Comparison of ENCODE assay signal across 1 cellular context in the genomic region with DNA sequence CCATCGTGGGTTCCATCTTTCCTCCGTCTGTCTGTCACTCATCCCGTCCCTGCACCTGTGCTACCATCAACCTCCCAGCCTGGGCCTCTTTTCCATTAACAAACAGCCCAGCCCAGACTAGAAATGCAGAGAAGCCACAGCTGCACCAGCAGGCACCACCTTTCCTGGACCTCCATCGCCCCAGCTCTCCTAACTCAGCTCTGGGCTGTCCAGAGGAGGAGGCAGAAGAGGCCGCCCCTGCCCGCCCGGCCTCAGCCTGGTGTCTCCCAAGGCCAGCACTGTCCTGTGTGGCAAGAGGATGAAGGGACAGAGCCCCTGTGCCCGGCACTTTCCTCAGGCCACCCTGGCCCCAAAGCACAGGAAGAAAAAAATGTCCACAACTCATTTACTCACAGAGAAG.
TF ChIP-seq lines count a peak whose summit lies in the region.

No MANE protein-coding gene starts in this region.

TF ChIP-seq in HepG2, 621 proteins besides CTCF, POLR2A, EP300 and RAD21:
- TF ChIP-seq, protein P1, sequence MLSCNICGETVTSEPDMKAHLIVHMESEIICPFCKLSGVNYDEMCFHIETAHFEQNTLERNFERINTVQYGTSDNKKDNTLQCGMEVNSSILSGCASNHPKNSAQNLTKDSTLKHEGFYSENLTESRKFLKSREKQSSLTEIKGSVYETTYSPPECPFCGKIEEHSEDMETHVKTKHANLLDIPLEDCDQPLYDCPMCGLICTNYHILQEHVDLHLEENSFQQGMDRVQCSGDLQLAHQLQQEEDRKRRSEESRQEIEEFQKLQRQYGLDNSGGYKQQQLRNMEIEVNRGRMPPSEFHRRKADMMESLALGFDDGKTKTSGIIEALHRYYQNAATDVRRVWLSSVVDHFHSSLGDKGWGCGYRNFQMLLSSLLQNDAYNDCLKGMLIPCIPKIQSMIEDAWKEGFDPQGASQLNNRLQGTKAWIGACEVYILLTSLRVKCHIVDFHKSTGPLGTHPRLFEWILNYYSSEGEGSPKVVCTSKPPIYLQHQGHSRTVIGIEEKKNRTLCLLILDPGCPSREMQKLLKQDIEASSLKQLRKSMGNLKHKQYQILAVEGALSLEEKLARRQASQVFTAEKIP (CRISPR knock-in tag; IDR thresholded peaks at IDR 0.05; ENCODE audit: borderline replicate concordance): no peak
- TF ChIP-seq ZNF33A (CRISPR knock-in tag; IDR thresholded peaks at IDR 0.05; ENCODE audit: borderline replicate concordance): no peak
TF ChIP-seq in HepG2: peak in this region for 0.
